Comparison of ENCODE assay signal across 26 cellular contexts in the genomic region with DNA sequence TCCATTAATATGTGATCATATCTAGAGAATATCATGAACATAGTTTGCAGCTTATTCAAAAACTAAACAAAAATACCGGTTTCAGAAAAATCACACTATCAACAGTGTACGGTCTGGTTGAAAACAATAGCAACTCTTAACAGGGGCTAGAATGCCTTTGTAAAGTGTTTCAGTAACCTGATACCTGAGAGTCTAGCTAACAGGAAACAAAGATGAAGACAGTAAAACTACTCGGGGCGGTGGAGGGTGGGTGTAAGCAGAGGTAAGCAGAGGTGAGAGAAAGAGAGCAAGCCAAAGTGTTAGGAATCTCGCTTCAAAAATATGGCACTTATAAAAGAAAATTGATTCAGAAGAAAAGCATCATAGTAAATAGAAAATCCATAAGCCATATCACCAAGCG.
DNase-seq lines count a peak whose midpoint lies in the region; ATAC-seq and TF ChIP-seq lines count a peak whose summit lies in the region.
"Had no signal": no experiment of that assay in that cellular context is flagged by ENCODE, and none has a peak within 500 bp of the region (broad histone marks: within the 10 kb centered on the region; RNA-seq: fewer than 3 reads in every experiment).

No MANE protein-coding gene starts in this region.

- no peak overlapping the region for H3K18ac ChIP-seq in H9 (ENCODE audit: insufficient read length, low read depth, low read length)

- no peaks in the 10 kb centered on the region for H3K9me3 Mint-ChIP-seq in H9
- H3K9me3 Mint-ChIP-seq: stimulated activated memory B cell treated with anti-CD40 and anti-IgM and Interleukin-4, amounts not matched to agents 10 μg/mL and 1 μg/mL and 100 μg/mL, for 72 hours had no signal

- no peaks in the 10 kb centered on the region for H3K27me3 ChIP-seq in H9 (ENCODE audit: insufficient read depth, low read length)
- H3K27me3 ChIP-seq: BLaER1 treated with 17β-estradiol and CSF1 and Interleukin-3, amounts not matched to agents 10 nM and 100 nM; neutrophil; right lobe of liver; SJSA1 had no signal

- DNase-seq in DMS153 treated with DMSO at 0.1 percent for 48 hours (lab: John Stamatoyannopoulos, UW; ENCODE audit: unreplicated experiment) (peak; percentile 69), H9 (peak; percentile 31), NCI-H345 (lab: John Stamatoyannopoulos, UW) (peak; percentile 69), iPS DF 4.7 (ENCODE audit: extremely low read depth, low spot score) (peak; percentile 5), dedifferentiated amniotic fluid mesenchymal stem cell (ENCODE audit: extremely low spot score) (no peak), GM19238 (ENCODE audit: insufficient read length, low spot score) (no peak)
- DNase-seq in stimulated activated CD4-positive, alpha-beta T cell treated with anti-CD3 and anti-CD28 coated beads, Interleukin-15, amount 100 ng/mL, for 24 hours, result no peak
- DNase-seq: activated CD4-positive, alpha-beta T cell treated with anti-CD3 and anti-CD28 coated beads, Interleukin-2, amount 50 U/mL, for 4 hours; activated CD4-positive, CD25-positive, alpha-beta regulatory T cell; activated CD8-positive, alpha-beta memory T cell treated with anti-CD3 and anti-CD28 coated beads, Interleukin-2, amount 50 U/mL, for 48 hours; activated naive CD4-positive, alpha-beta T cell treated with anti-CD3 and anti-CD28 coated beads, Interleukin-2, amount 50 U/mL, for 16 hours; amniotic stem cell; Caco-2; effector memory CD4-positive, alpha-beta T cell; EL; GOT3; Karpas-422; right lobe of liver; stimulated activated CD4-positive, alpha-beta T cell treated with anti-CD3 and anti-CD28 coated beads, Interleukin-4, amount 100 ng/mL, for 24 hours; T-helper 1 cell had no signal

- H2BK12ac ChIP-seq in H9 (ENCODE audit: insufficient read length, low read depth, low read length), result no peak overlapping the region

- no peak for TF ChIP-seq CTCF in H9 (conservative IDR thresholded peaks at IDR 0.05)

- H2BK15ac ChIP-seq in H9 (ENCODE audit: low read depth, low read length), result no peak overlapping the region

- H4K20me1 ChIP-seq in H9 (ENCODE audit: control insufficient read depth, insufficient read depth, insufficient read length), result no peaks in the 10 kb centered on the region
- H4K20me1 ChIP-seq: BLaER1 treated with 17β-estradiol and CSF1 and Interleukin-3, amounts not matched to agents 10 nM and 100 nM had no signal

- H3K14ac ChIP-seq in H9 (ENCODE audit: insufficient read depth, low read length), result no peak overlapping the region

- H4K91ac ChIP-seq in H9 (ENCODE audit: insufficient read length, low read depth, low read length), result no peak overlapping the region

- no peak overlapping the region for H2BK120ac ChIP-seq in H9 (ENCODE audit: low read depth, low read length, poor library complexity, severe bottlenecking)

- peaks cover 15% of the 10 kb centered on the region in 2 experiments for H3K4me1 Mint-ChIP-seq in H9

- no CpG with 5 or more reads among the region's 6 CpGs for WGBS in H9 (ENCODE audit: extremely low coverage, insufficient read length, low lambda C conversion rate)

- no peak overlapping the region for H3K4me3 Mint-ChIP-seq in H9
- H3K4me3 Mint-ChIP-seq: stimulated activated memory B cell treated with anti-CD40 and anti-IgM and Interleukin-4, amounts not matched to agents 10 μg/mL and 1 μg/mL and 100 μg/mL, for 72 hours had no signal

- H3K9ac ChIP-seq in H9 (ENCODE audit: extremely low read depth, insufficient read length, low read length), result no peak overlapping the region
- H3K9ac ChIP-seq: BLaER1 treated with 17β-estradiol and CSF1 and Interleukin-3, amounts not matched to agents 10 nM and 100 nM had no signal

- no peak overlapping the region for H3K27ac ChIP-seq in H9 (ENCODE audit: insufficient read length, low read depth, low read length)
- H3K27ac ChIP-seq: BLaER1 treated with 17β-estradiol and CSF1 and Interleukin-3, amounts not matched to agents 10 nM and 100 nM; neutrophil; right lobe of liver; SJSA1 had no signal

- no peak overlapping the region for H3K23ac ChIP-seq in H9 (ENCODE audit: insufficient read length, low read depth, low read length)

- H3K9me3 ChIP-seq in H9 (ENCODE audit: control insufficient read depth, low read depth, low read length), result no peaks in the 10 kb centered on the region
- H3K9me3 ChIP-seq: BLaER1 treated with 17β-estradiol and CSF1 and Interleukin-3, amounts not matched to agents 10 nM and 100 nM; Caco-2; neutrophil; right lobe of liver; SJSA1 had no signal

- no peak overlapping the region for H4K8ac ChIP-seq in H9 (replicated peaks; ENCODE audit: insufficient read length, low read depth, low read length)

- H3T11ph ChIP-seq in H9 (ENCODE audit: low read length), result no peak overlapping the region

- no peak overlapping the region for H2AFZ ChIP-seq in H9 (ENCODE audit: low read length)

- no peaks in the 10 kb centered on the region for H3K79me2 ChIP-seq in H9 (ENCODE audit: insufficient read depth, low read length)

- H3K27ac Mint-ChIP-seq in H9, result no peak overlapping the region
- H3K27ac Mint-ChIP-seq: stimulated activated memory B cell treated with anti-CD40 and anti-IgM and Interleukin-4, amounts not matched to agents 10 μg/mL and 1 μg/mL and 100 μg/mL, for 72 hours had no signal

- H3K56ac ChIP-seq in H9 (ENCODE audit: insufficient read length, low read depth, low read length), result no peak overlapping the region

- no peak overlapping the region for H3K4me2 ChIP-seq in H9 (ENCODE audit: insufficient read depth, insufficient read length, low read length)
- H3K4me2 ChIP-seq: BLaER1 treated with 17β-estradiol and CSF1 and Interleukin-3, amounts not matched to agents 10 nM and 100 nM had no signal

- no peak overlapping the region for H2BK20ac ChIP-seq in H9 (ENCODE audit: low read depth, low read length, poor library complexity, severe bottlenecking)

- no peaks in the 10 kb centered on the region for H3K4me1 ChIP-seq in H9 (ENCODE audit: insufficient read depth, low read length)
- H3K4me1 ChIP-seq: Caco-2, SJSA1 had no signal

- H2AK5ac ChIP-seq in H9 (ENCODE audit: insufficient read length, low read length), result no peak overlapping the region

- no peaks in the 10 kb centered on the region for H3K23me2 ChIP-seq in H9 (ENCODE audit: insufficient read length, low read depth, low read length, poor library complexity, severe bottlenecking)

- H3K4ac ChIP-seq in H9 (ENCODE audit: low read depth, low read length), result no peak overlapping the region

- no peaks in the 10 kb centered on the region for H3K79me1 ChIP-seq in H9 (ENCODE audit: insufficient read depth, low read depth, low read length, poor library complexity, severe bottlenecking)

- H3K27me3 Mint-ChIP-seq in H9 (ENCODE audit: low read depth), result no peaks in the 10 kb centered on the region
- H3K27me3 Mint-ChIP-seq: stimulated activated memory B cell treated with anti-CD40 and anti-IgM and Interleukin-4, amounts not matched to agents 10 μg/mL and 1 μg/mL and 100 μg/mL, for 72 hours had no signal

- H2BK5ac ChIP-seq in H9 (ENCODE audit: insufficient read length, low read length), result no peak overlapping the region

- ATAC-seq in GM21619 (IDR thresholded peaks at IDR 0.05; ENCODE audit: unreplicated experiment), result no peak
- ATAC-seq: HepG2; right lobe of liver; stimulated activated memory B cell treated with anti-CD40 and anti-IgM and Interleukin-4, amounts not matched to agents 10 μg/mL and 1 μg/mL and 100 μg/mL, for 72 hours had no signal

- H4K5ac ChIP-seq in H9 (ENCODE audit: insufficient read length, low read depth, low read length), result no peak overlapping the region

- no peaks in the 10 kb centered on the region for H3K36me3 Mint-ChIP-seq in H9 (ENCODE audit: insufficient read depth in 1 of 3, low read depth in 3 of 3)
- H3K36me3 Mint-ChIP-seq: stimulated activated memory B cell treated with anti-CD40 and anti-IgM and Interleukin-4, amounts not matched to agents 10 μg/mL and 1 μg/mL and 100 μg/mL, for 72 hours had no signal

Comparison
In these comparisons a context has a peak if more than half of its experiments do, and no peak if none do; other contexts are left out.
1. DNase-seq: peak in DMS153 treated with DMSO at 0.1 percent for 48 hours (single experiment), H9 (single experiment), NCI-H345 (single experiment) and iPS DF 4.7 (single experiment); none in dedifferentiated amniotic fluid mesenchymal stem cell (single experiment), GM19238 (single experiment) and stimulated activated CD4-positive, alpha-beta T cell treated with anti-CD3 and anti-CD28 coated beads, Interleukin-15, amount 100 ng/mL, for 24 hours (single experiment).